20 cellular contexts compared by ENCODE assay signal in genomic region chr10:14296081-14296709, GRCh38. TPM values are rescaled to one million over a fixed set of nuclear protein-coding genes. Genes with fewer than 3 reads are reported as not detected.
DNase-seq lines count a peak whose midpoint lies in the region; ATAC-seq and TF ChIP-seq lines count a peak whose summit lies in the region.
"Had no signal": no experiment of that assay in that cellular context is flagged by ENCODE, and none has a peak within 500 bp of the region (broad histone marks: within the 10 kb centered on the region; RNA-seq: fewer than 3 reads in every experiment).

No MANE protein-coding gene starts in this region.

- TF ChIP-seq CTCF in choroid plexus epithelial cell (conservative IDR thresholded peaks at IDR 0.05; ENCODE audit: low read depth, low read length) (no peak), right lobe of liver (IDR thresholded peaks at IDR 0.05) (no peak)

- H3K27me3 ChIP-seq in right lobe of liver (no peaks in the 10 kb centered on the region), HAP-1 (ENCODE audit: low read depth) (no peaks in the 10 kb centered on the region)
- H3K27me3 ChIP-seq: tibial artery had no signal

- DNase-seq in COLO668 (lab: John Stamatoyannopoulos, UW; ENCODE audit: unreplicated experiment) (peak; percentile 1), NCI-H146 treated with DMSO at 0.1 percent for 48 hours (lab: John Stamatoyannopoulos, UW; ENCODE audit: unreplicated experiment) (peak; percentile 62), choroid plexus epithelial cell (ENCODE audit: low read depth) (peak; percentile 57), right lobe of liver (peak; percentile 55 to 77 (median 69)), HAP-1 (ENCODE audit: low spot score in 2 of 2) (no peak), foreskin melanocyte (no peak), NCI-H1436 (lab: John Stamatoyannopoulos, UW) (no peak)
- DNase-seq: activated T-cell treated with anti-CD3 and anti-CD28 coated beads, Interleukin-2, amount 50 U/mL, for 24 hours; AML-193; Calu3; H7; Kasumi-1; NCI-H1436 treated with DMSO at 0.1 percent for 48 hours; NCI-H446; nucleus accumbens; stimulated activated CD4-positive, alpha-beta T cell treated with anti-CD3 and anti-CD28 coated beads, Interleukin-4, amount 100 ng/mL, for 4 hours; tibial artery had no signal

- H3K9me3 ChIP-seq in right lobe of liver (no peaks in the 10 kb centered on the region), HAP-1 (no peaks in the 10 kb centered on the region)

- in situ Hi-C loops in HAP-1 (cut with MboI; ENCODE audit: low sequenced_read_pairs), result no loop called here

- no peak overlapping the region for H3K27ac ChIP-seq in right lobe of liver
- H3K27ac ChIP-seq: skin epidermis, tibial artery had no signal

- WGBS in right lobe of liver (ENCODE audit: insufficient coverage, low coverage, low lambda C conversion rate, missing lambda C conversion rate), result 44% methylated on average over 8 of the region's 8 CpGs

- H3K36me3 ChIP-seq in right lobe of liver, result no peaks in the 10 kb centered on the region
- H3K36me3 ChIP-seq in HAP-1 (replicated peaks), result no peaks in the 10 kb centered on the region
- H3K36me3 ChIP-seq: tibial artery had no signal

- intact Hi-C loops in right lobe of liver (cut with DNase I), result no loop called here

- H3K4me3 ChIP-seq in choroid plexus epithelial cell (ENCODE audit: low read depth, low read length) (no peak overlapping the region), right lobe of liver (no peak overlapping the region), HAP-1 (no peak overlapping the region)
- H3K4me3 ChIP-seq: skin epidermis, tibial artery had no signal

- H3K4me1 ChIP-seq in right lobe of liver (peaks cover 0 to 17% (median 7%) of the 10 kb centered on the region in 4 donors), HAP-1 (no peaks in the 10 kb centered on the region)

- no peak for TF ChIP-seq POLR2A in right lobe of liver (IDR thresholded peaks at IDR 0.05)

- ATAC-seq in right lobe of liver, result peak; percentile 99
- ATAC-seq in HG03039 (IDR thresholded peaks at IDR 0.05; ENCODE audit: unreplicated experiment), result no peak
- ATAC-seq: activated naive CD4-positive, alpha-beta T cell treated with anti-CD3 and anti-CD28 coated beads, Interleukin-2, amount 50 U/mL, for 72 hours had no signal

RNA-seq across cellular contexts. Expression of gene FRMD4A, which starts 34.5 kb away (rescaled TPM):
- total RNA-seq in right lobe of liver, result 10 to 100 TPM in 5 of 6 experiments, 1 to 10 TPM in 1; 8.4 to 22.8 (median 13.3) TPM

Comparison
In these comparisons a context has a peak if more than half of its experiments do, and no peak if none do; other contexts are left out.
1. DNase-seq: peak in COLO668 (single experiment), NCI-H146 treated with DMSO at 0.1 percent for 48 hours (single experiment), choroid plexus epithelial cell (single experiment) and right lobe of liver (3 of 3); none in HAP-1 (0 of 2), foreskin melanocyte (single experiment) and NCI-H1436 (single experiment).